In the genomic region with DNA sequence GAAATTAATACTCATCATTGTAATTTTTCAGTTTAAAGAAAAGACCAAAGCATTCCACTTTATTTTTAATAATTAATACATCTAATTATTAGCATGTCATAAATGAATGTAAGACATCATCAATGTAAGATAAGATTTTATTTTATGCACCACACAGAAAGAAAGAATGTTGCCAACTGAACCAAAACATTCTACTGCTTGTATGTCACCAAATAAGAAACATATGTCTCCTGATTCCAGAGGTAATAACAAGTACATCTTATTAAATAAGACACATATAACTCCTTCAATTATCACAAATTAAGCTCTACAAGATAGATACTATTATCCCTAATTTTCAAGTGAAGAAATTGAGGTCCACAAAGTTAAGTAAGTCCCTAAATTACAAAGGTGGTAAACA, we compare ENCODE assay signal across 20 cellular contexts.
DNase-seq lines count a peak whose midpoint lies in the region; TF ChIP-seq lines count a peak whose summit lies in the region.
"Had no signal": no experiment of that assay in that cellular context is flagged by ENCODE, and none has a peak within 500 bp of the region (broad histone marks: within the 10 kb centered on the region; RNA-seq: fewer than 3 reads in every experiment).

No MANE protein-coding gene starts in this region.

- no peaks in the 10 kb centered on the region for H3K9me3 ChIP-seq in MM.1S (replicated peaks; ENCODE audit: insufficient read depth, low read length)

- in situ Hi-C loops in G401 (cut with HindIII; ENCODE audit: low sequenced_read_pairs) = no loop called here

- peaks cover 27% of the 10 kb centered on the region for H3K4me1 Mint-ChIP-seq in HFFc6 (ENCODE audit: low read depth)
- H3K4me1 Mint-ChIP-seq: T-cell had no signal

- no peaks in the 10 kb centered on the region for H3K4me1 ChIP-seq in MM.1S (ENCODE audit: low read length)

- no peaks in the 10 kb centered on the region for H4K20me1 ChIP-seq in MM.1S (ENCODE audit: insufficient read depth, low read length)

- no peaks in the 10 kb centered on the region; the same call in none of the 2 replicates for H3K27me3 Mint-ChIP-seq in HFFc6 (ENCODE audit: insufficient read depth)
- H3K27me3 Mint-ChIP-seq: B cell had no signal

- CTCF ChIA-PET in BJ (lab: Yijun Ruan, JAX) = no interaction called here

- no peak overlapping the region for H2AFZ ChIP-seq in MM.1S (ENCODE audit: low read length)

- DNase-seq in BJ (ENCODE audit: low read depth) = peak; percentile 35
- DNase-seq in HFFc6 = peak; percentile 15
- DNase-seq in epidermal melanocyte (ENCODE audit: insufficient read length, low spot score) = peak; percentile 43
- peak; percentile 32 to 74 for DNase-seq in foreskin fibroblast
- DNase-seq in head of caudate nucleus = no peak
- no peak for DNase-seq in islet precursor cell
- no peak for DNase-seq in G401 (ENCODE audit: low spot score)
- no peak for DNase-seq in MM.1S
- DNase-seq: Kasumi-1; NCI-H1048; NCI-H1436 treated with DMSO at 0.1 percent for 48 hours; NCI-H2029; NCI-H2171; NCI-H345; NCI-H524; NCI-H774; NK-92 treated with Interleukin-12 subunit alpha and Interleukin-12 subunit beta, amount 100 ng/mL, for 24 hours; SIG-M5; T-cell had no signal

- H3K27ac ChIP-seq in MM.1S (ENCODE audit: low read length) = no peak overlapping the region

- H3F3A ChIP-seq in MM.1S (ENCODE audit: insufficient read depth, low read length) = no peaks in the 10 kb centered on the region

- no peak overlapping the region for H3K4me2 ChIP-seq in MM.1S (ENCODE audit: low read depth, low read length)

- H3K9ac ChIP-seq in MM.1S (ENCODE audit: low read length) = no peak overlapping the region

- no peak overlapping the region for H3K27ac Mint-ChIP-seq in HFFc6
- H3K27ac Mint-ChIP-seq: B cell, T-cell had no signal

- H3K9me3 Mint-ChIP-seq in HFFc6 = no peaks in the 10 kb centered on the region
- H3K9me3 Mint-ChIP-seq: T-cell had no signal

- no peaks in the 10 kb centered on the region for H3K79me2 ChIP-seq in MM.1S (ENCODE audit: low read length)

- H3K27me3 ChIP-seq in BJ (ENCODE audit: control insufficient read depth, insufficient read depth, low read length) (no peaks in the 10 kb centered on the region), MM.1S (replicated peaks; ENCODE audit: insufficient read depth, low read length) (no peaks in the 10 kb centered on the region)

- no peaks in the 10 kb centered on the region for H3K9me2 ChIP-seq in MM.1S (replicated peaks; ENCODE audit: insufficient read depth, low read length)

- H3K4me3 Mint-ChIP-seq in HFFc6 = no peak overlapping the region
- H3K4me3 Mint-ChIP-seq: B cell, T-cell had no signal

- 0 out of 2 replicates have a peak, but pooled peaks cover 5% of the 10 kb centered on the region for H3K36me3 Mint-ChIP-seq in HFFc6 (ENCODE audit: low read depth)

- no peaks in the 10 kb centered on the region for H3K36me3 ChIP-seq in BJ (ENCODE audit: control insufficient read depth, insufficient read depth, low read length)
- no peaks in the 10 kb centered on the region for H3K36me3 ChIP-seq in MM.1S (replicated peaks; ENCODE audit: insufficient read depth, low read length)

- TF ChIP-seq CTCF in BJ (IDR thresholded peaks at IDR 0.05; ENCODE audit: insufficient read depth, low read depth, low read length) (no peak), HFFc6 (IDR thresholded peaks at IDR 0.05) (no peak), foreskin fibroblast (IDR thresholded peaks at IDR 0.05; ENCODE audit: low read depth, low read length) (no peak), MM.1S (IDR thresholded peaks at IDR 0.05; ENCODE audit: low read length) (no peak)

- H3K4me3 ChIP-seq in BJ (ENCODE audit: low read depth, low read length) = no peak overlapping the region
- H3K4me3 ChIP-seq in foreskin fibroblast (ENCODE audit: low read depth in 1 of 2, low read length in 2 of 2) = no peak overlapping the region
- no peak overlapping the region for H3K4me3 ChIP-seq in MM.1S (ENCODE audit: low read length)

- POLR2A ChIA-PET in BJ (lab: Charles Lee) = no interaction called here

- intact Hi-C loops in head of caudate nucleus (cut with DNase I) = no loop called here

Comparison
In these comparisons a context has a peak if more than half of its experiments do, and no peak if none do; other contexts are left out.
1. DNase-seq: peak in BJ (single experiment), HFFc6 (single experiment), epidermal melanocyte (single experiment) and foreskin fibroblast (2 of 2); none in head of caudate nucleus (0 of 42), islet precursor cell (single experiment), G401 (single experiment) and MM.1S (single experiment).